Comparison of ENCODE assay signal across 25 cellular contexts in genomic region chr2:186480991-186481390, GRCh38.
"Had no signal": no experiment of that assay in that cellular context is flagged by ENCODE, and none has a peak within 500 bp of the region (broad histone marks: within the 10 kb centered on the region; RNA-seq: fewer than 3 reads in every experiment).

No MANE protein-coding gene starts in this region.

- H3K27ac ChIP-seq: ascending aorta, breast epithelium, coronary artery, dorsolateral prefrontal cortex had no signal

- H3K9me3 ChIP-seq: ascending aorta, breast epithelium, esophagus squamous epithelium had no signal

- DNase-seq: activated CD4-positive, alpha-beta memory T cell treated with anti-CD3 and anti-CD28 coated beads for 36 hours; activated CD4-positive, alpha-beta T cell treated with anti-CD3 and anti-CD28 coated beads for 36 hours; activated CD4-positive, alpha-beta T cell treated with anti-CD3 and anti-CD28 coated beads, Interleukin-2, amount 10 ng/mL, durations not matched to agents 24 days and 14 days; activated CD4-positive, CD25-positive, alpha-beta regulatory T cell; activated CD4-positive, CD25-positive, alpha-beta regulatory T cell treated with anti-CD3 and anti-CD28 coated beads, Interleukin-2, amount 50 U/mL, for 72 hours; activated CD8-positive, alpha-beta memory T cell treated with anti-CD3 and anti-CD28 coated beads, Interleukin-2, amount 10 ng/mL, durations not matched to agents 7 days and 5 days; activated CD8-positive, alpha-beta memory T cell treated with anti-CD3 and anti-CD28 coated beads, Interleukin-2, amount 50 U/mL, for 4 hours; activated CD8-positive, alpha-beta T cell treated with anti-CD3 and anti-CD28 coated beads, Interleukin-2, amount 10 ng/mL, durations not matched to agents 7 days and 5 days; activated gamma-delta T cell; activated naive CD4-positive, alpha-beta T cell; activated naive CD4-positive, alpha-beta T cell treated with anti-CD3 and anti-CD28 coated beads, Interleukin-2, amount 10 ng/mL, durations not matched to agents 7 days and 5 days; activated naive CD8-positive, alpha-beta T cell treated with anti-CD3 and anti-CD28 coated beads, Interleukin-2, amount 10 ng/mL, durations not matched to agents 7 days and 5 days; activated T-cell treated with anti-CD3 and anti-CD28 coated beads, Interleukin-2, amount 50 U/mL, for 1 hour; activated T-cell treated with anti-CD3 and anti-CD28 coated beads, Interleukin-2, amount 50 U/mL, for 72 hours; dorsolateral prefrontal cortex; effector memory CD4-positive, alpha-beta T cell; endodermal cell; esophagus squamous epithelium; head of caudate nucleus; T-helper 2 cell had no signal

- H3K27me3 ChIP-seq: ascending aorta, breast epithelium, dorsolateral prefrontal cortex, esophagus squamous epithelium had no signal

- H3K4me1 ChIP-seq: breast epithelium had no signal

- ATAC-seq: activated CD4-positive, alpha-beta T cell treated with anti-CD3 and anti-CD28 coated beads for 36 hours; activated CD8-positive, alpha-beta memory T cell treated with anti-CD3 and anti-CD28 coated beads, Interleukin-2, amount 10 ng/mL, durations not matched to agents 7 days and 5 days; activated CD8-positive, alpha-beta T cell treated with anti-CD3 and anti-CD28 coated beads, Interleukin-2, amount 10 ng/mL, durations not matched to agents 7 days and 5 days; activated naive CD4-positive, alpha-beta T cell treated with anti-CD3 and anti-CD28 coated beads, Interleukin-2, amount 50 U/mL, for 72 hours; activated T-cell treated with anti-CD3 and anti-CD28 coated beads, Interleukin-2, amount 50 U/mL, for 72 hours had no signal

- H3K4me3 ChIP-seq: ascending aorta, breast epithelium, coronary artery, dorsolateral prefrontal cortex, esophagus squamous epithelium had no signal

- H3K36me3 ChIP-seq: ascending aorta, breast epithelium, esophagus squamous epithelium had no signal

- FAIRE-seq: frontal cortex had no signal
